Comparison of ENCODE assay signal across 20 cellular contexts in the genomic region with DNA sequence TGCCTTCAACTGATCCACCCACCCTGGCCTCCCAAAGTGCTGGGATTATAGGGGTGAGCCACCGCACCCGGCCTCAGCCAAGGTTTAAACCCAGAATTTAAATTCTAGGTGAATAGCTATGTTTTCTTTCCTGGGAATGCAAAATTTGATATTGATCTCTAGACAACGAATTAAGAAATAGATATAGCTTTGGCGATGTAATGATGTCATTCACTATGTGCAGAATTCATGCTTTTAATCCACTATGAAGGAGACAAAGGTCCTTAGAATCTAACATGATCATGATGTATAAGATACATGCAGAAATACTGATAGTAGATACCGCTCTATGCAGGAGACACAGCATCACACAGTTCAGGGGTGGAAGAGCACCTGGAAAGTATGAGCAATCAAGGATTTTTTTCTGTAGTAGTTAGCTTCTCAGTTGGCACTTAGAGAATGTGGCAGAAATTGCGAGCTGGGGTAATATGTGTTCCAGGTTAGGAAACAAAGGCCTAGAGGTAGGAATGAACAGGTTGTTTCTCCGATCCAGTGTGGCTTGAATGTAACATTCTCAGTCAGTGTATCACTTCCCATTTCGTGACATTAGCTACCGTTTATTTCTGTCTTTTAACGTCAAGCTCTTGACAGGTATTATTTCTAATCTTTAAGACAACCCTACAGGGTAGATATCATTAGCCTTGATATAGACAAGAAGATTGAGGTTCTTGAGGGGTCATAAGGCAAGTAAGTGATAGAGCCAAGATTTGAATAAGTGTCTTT. TPM values are rescaled to one million over a fixed set of nuclear protein-coding genes. Genes with fewer than 3 reads are reported as not detected.
DNase-seq lines count a peak whose midpoint lies in the region; ATAC-seq, FAIRE-seq and TF ChIP-seq lines count a peak whose summit lies in the region.
"Had no signal": no experiment of that assay in that cellular context is flagged by ENCODE, and none has a peak within 500 bp of the region (broad histone marks: within the 10 kb centered on the region; RNA-seq: fewer than 3 reads in every experiment).

No MANE protein-coding gene starts in this region.

- H3K9me3 ChIP-seq in SU-DHL-6 (ENCODE audit: insufficient read depth, low read length), result no peaks in the 10 kb centered on the region
- no peaks in the 10 kb centered on the region for H3K9me3 ChIP-seq in naive thymus-derived CD4-positive, alpha-beta T cell (ENCODE audit: control insufficient read depth in 2 of 3, low read length in 3 of 3)
- H3K9me3 ChIP-seq: gastrocnemius medialis, upper lobe of right lung had no signal

- H3K4me3 ChIP-seq in SU-DHL-6 (ENCODE audit: insufficient read depth, low read length, poor library complexity, severe bottlenecking), result no peak overlapping the region
- H3K4me3 ChIP-seq in naive thymus-derived CD4-positive, alpha-beta T cell (ENCODE audit: low read length), result no peak overlapping the region
- H3K4me3 ChIP-seq: gastrocnemius medialis, lung, upper lobe of right lung had no signal

- H2AFZ ChIP-seq in SU-DHL-6 (ENCODE audit: low read depth, low read length, severe bottlenecking), result peak overlapping the region; percentile 52

- no peaks in the 10 kb centered on the region for H3K36me3 ChIP-seq in SU-DHL-6 (ENCODE audit: low read length)
- H3K36me3 ChIP-seq in naive thymus-derived CD4-positive, alpha-beta T cell (ENCODE audit: control insufficient read depth in 2 of 3, insufficient read depth in 3 of 3, low read length in 3 of 3), result peaks cover 0 to 7% (median 0%) of the 10 kb centered on the region in 3 experiments
- H3K36me3 ChIP-seq: gastrocnemius medialis, upper lobe of right lung had no signal

- peak overlapping the region in 4 of 10 donors; percentile 12 to 90 (median 44) for H3K4me3 Mint-ChIP-seq in naive thymus-derived CD4-positive, alpha-beta T cell
- H3K4me3 Mint-ChIP-seq: H9 had no signal

- no peak overlapping the region for H3K27ac ChIP-seq in SU-DHL-6 (ENCODE audit: low read depth, low read length)
- H3K27ac ChIP-seq in naive thymus-derived CD4-positive, alpha-beta T cell (ENCODE audit: low read depth, low read length), result peak overlapping the region; percentile 95
- H3K27ac ChIP-seq: gastrocnemius medialis, VCaP had no signal

- no peaks in the 10 kb centered on the region for H3K27me3 ChIP-seq in SU-DHL-6 (ENCODE audit: low read length)
- no peaks in the 10 kb centered on the region for H3K27me3 ChIP-seq in naive thymus-derived CD4-positive, alpha-beta T cell (ENCODE audit: control insufficient read depth in 2 of 2, insufficient read depth in 2 of 2, low read length in 2 of 2)
- H3K27me3 ChIP-seq: gastrocnemius medialis, upper lobe of right lung had no signal

- no peak for TF ChIP-seq CTCF in SU-DHL-6 (IDR thresholded peaks at IDR 0.05; ENCODE audit: insufficient read depth, low read length, poor library complexity, severe bottlenecking)

- FAIRE-seq in GM18507 (lab: Jason Lieb, UNC), result peak; percentile 44
- FAIRE-seq: endothelial cell of umbilical vein had no signal

- in situ Hi-C loops in ACHN (cut with HindIII; ENCODE audit: low pct_ligation_motif_present, low pct_unique_long_range_greater_than_20kb, low sequenced_read_pairs), result no loop called here

- no peaks in the 10 kb centered on the region for H3K9me2 ChIP-seq in SU-DHL-6 (replicated peaks; ENCODE audit: insufficient read depth, low read length)

- H3K9ac ChIP-seq in SU-DHL-6 (ENCODE audit: low read length), result no peak overlapping the region

- no peak for TF ChIP-seq POLR2A in erythroblast (IDR thresholded peaks at IDR 0.05; ENCODE audit: low read length)

- H3F3A ChIP-seq in SU-DHL-6 (ENCODE audit: insufficient read depth), result peaks cover 4% of the 10 kb centered on the region; the same call in 1 of the 2 replicates

- H3K27ac Mint-ChIP-seq in naive thymus-derived CD4-positive, alpha-beta T cell, result peak overlapping the region; percentile 83 to 98 (median 96)
- H3K27ac Mint-ChIP-seq: H9 had no signal

- 0 out of 2 replicates have a peak, but pooled peaks cover 3% of the 10 kb centered on the region for H4K20me1 ChIP-seq in SU-DHL-6 (ENCODE audit: low read depth, low read length)

- peaks cover 14 to 45% (median 34%) of the 10 kb centered on the region in 7 donors for H3K4me1 Mint-ChIP-seq in naive thymus-derived CD4-positive, alpha-beta T cell

- H3K4me1 ChIP-seq in naive thymus-derived CD4-positive, alpha-beta T cell (ENCODE audit: control insufficient read depth in 2 of 2, insufficient read depth in 2 of 2, low read length in 2 of 2), result peaks cover 22 to 28% of the 10 kb centered on the region in 2 donors

- no peak for ATAC-seq in naive thymus-derived CD4-positive, alpha-beta T cell
- ATAC-seq: gastrocnemius medialis, upper lobe of right lung had no signal

- H3K4me2 ChIP-seq in SU-DHL-6 (ENCODE audit: low read depth, low read length, poor library complexity, severe bottlenecking), result peak overlapping the region; percentile 25

- H3K27me3 Mint-ChIP-seq in naive thymus-derived CD4-positive, alpha-beta T cell, result peaks cover 0 to 2% (median 0%) of the 10 kb centered on the region in 5 donors

- CTCF ChIA-PET in naive thymus-derived CD4-positive, alpha-beta T cell (lab: Charles Lee), result no interaction called here

- intact Hi-C loops in naive thymus-derived CD4-positive, alpha-beta T cell (cut with micrococcal nuclease), result loop anchor here (5.0 to 10.0 kb wide), 4 partner anchors 34 to 1153 kb away; no protein-coding TSS in a partner anchor

- DNase-seq in CD1c-positive myeloid dendritic cell (ENCODE audit: extremely low spot score) (peak; percentile 54), GM18507 (ENCODE audit: extremely low spot score, insufficient read length, low read depth) (no peak), SHP77 treated with DMSO at 0.1 percent for 48 hours (lab: John Stamatoyannopoulos, UW) (no peak), ACHN (no peak), erythroblast (lab: John Stamatoyannopoulos, UW) (no peak)
- DNase-seq in naive thymus-derived CD4-positive, alpha-beta T cell, result no peak
- DNase-seq in stimulated activated CD4-positive, alpha-beta T cell treated with anti-CD3 and anti-CD28 coated beads, Interleukin-1b, Interleukin-23, amount 100 ng/mL, for 48 hours, result no peak
- DNase-seq: activated CD8-positive, alpha-beta memory T cell treated with anti-CD3 and anti-CD28 coated beads, Interleukin-2, amount 50 U/mL, for 48 hours; cerebellar nuclear complex; EL; gastrocnemius medialis; H9; NCI-H1105 treated with DMSO at 0.1 percent for 48 hours; NCI-H2171 treated with DMSO at 0.1 percent for 48 hours; stimulated activated CD4-positive, alpha-beta T cell treated with anti-CD3 and anti-CD28 coated beads, Interleukin-4, amount 100 ng/mL, for 24 hours; upper lobe of right lung had no signal

- peaks cover 0 to 12% (median 0%) of the 10 kb centered on the region in 5 donors for H3K36me3 Mint-ChIP-seq in naive thymus-derived CD4-positive, alpha-beta T cell

- POLR2A ChIA-PET in naive thymus-derived CD4-positive, alpha-beta T cell (lab: Charles Lee), result interaction anchor here (5.8 kb wide), 1 partner anchor 69 kb away, joined by 82 read pairs; a partner anchor contains a TSS

- H3K79me2 ChIP-seq in SU-DHL-6 (ENCODE audit: insufficient read depth, low read length), result peaks cover 19% of the 10 kb centered on the region

- H3K9me3 Mint-ChIP-seq in naive thymus-derived CD4-positive, alpha-beta T cell, result peaks cover 0 to 2% (median 0%) of the 10 kb centered on the region in 11 donors
- H3K9me3 Mint-ChIP-seq: H9 had no signal

RNA-seq across cellular contexts. Expression of a gene that starts 3.0 kb away (rescaled TPM):
- total RNA-seq in naive thymus-derived CD4-positive, alpha-beta T cell, result 10 to 100 TPM; 56.1 to 90.1 (median 64.4) TPM
- polyA plus RNA-seq in naive thymus-derived CD4-positive, alpha-beta T cell, result 10 to 100 TPM; 39.1 to 50.2 TPM
